In the genomic region with DNA sequence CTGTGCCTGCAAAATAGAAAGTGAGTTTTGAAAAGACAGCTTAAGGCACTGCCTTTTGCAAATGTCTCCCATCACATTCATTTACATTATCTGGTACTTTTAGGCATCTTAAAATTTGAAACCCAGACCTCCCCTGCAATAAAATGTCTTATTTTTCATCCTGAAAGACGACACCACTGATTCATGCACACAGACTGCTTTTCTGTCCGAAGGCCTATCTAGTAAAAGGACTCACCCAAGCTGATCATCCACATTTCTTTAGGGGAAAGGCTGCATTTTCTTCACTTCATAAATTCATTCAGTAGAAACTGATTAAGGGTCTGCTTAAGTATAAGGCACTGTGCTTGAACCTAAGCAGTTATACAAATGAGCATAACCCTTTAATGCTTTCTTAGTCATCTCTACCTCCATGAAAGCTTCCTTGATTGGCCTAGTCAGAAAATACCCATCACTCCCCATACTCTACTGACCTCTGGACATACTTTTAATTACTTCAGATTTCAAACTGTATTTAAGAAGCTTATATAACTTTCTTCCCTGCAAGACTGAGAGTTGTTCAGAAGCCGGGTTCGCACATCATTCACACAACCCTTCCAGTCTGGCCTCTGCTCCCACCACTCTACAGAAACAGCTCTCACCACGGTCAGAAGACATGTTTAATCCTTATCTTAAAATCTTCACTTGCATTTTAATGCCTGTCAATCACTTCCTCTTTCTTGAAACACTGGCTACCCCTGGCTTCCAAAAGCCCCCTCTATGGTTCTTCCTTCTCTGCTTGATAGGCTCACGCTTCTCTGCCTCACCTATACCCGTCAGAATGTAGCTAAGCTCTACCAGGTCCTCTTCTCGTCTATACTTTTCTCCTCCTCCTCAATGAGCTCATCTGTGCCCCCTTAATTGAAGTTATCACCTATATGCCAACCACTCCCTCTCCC, we compare ENCODE assay signal across 1 cellular context.
TF ChIP-seq lines count a peak whose summit lies in the region.

No MANE protein-coding gene starts in this region.

TF ChIP-seq in K562, 482 proteins besides CTCF, POLR2A, EP300 and RAD21 (continued from another document):
- TF ChIP-seq PBX2 (CRISPR knock-in tag; IDR thresholded peaks at IDR 0.05; ENCODE audit: low read depth) (peak; percentile 12; the same call in 1 of the 2 replicates), PBX2 (tag; conservative IDR thresholded peaks at IDR 0.05; ENCODE audit: low read depth) (no peak), KLF6 (CRISPR knock-in tag; IDR thresholded peaks at IDR 0.05; ENCODE audit: borderline replicate concordance) (no peak), GATAD2B (IDR thresholded peaks at IDR 0.05; ENCODE audit: borderline replicate concordance) (no peak)
- TF ChIP-seq, protein P1, sequence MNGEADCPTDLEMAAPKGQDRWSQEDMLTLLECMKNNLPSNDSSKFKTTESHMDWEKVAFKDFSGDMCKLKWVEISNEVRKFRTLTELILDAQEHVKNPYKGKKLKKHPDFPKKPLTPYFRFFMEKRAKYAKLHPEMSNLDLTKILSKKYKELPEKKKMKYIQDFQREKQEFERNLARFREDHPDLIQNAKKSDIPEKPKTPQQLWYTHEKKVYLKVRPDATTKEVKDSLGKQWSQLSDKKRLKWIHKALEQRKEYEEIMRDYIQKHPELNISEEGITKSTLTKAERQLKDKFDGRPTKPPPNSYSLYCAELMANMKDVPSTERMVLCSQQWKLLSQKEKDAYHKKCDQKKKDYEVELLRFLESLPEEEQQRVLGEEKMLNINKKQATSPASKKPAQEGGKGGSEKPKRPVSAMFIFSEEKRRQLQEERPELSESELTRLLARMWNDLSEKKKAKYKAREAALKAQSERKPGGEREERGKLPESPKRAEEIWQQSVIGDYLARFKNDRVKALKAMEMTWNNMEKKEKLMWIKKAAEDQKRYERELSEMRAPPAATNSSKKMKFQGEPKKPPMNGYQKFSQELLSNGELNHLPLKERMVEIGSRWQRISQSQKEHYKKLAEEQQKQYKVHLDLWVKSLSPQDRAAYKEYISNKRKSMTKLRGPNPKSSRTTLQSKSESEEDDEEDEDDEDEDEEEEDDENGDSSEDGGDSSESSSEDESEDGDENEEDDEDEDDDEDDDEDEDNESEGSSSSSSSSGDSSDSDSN (IDR thresholded peaks at IDR 0.05; ENCODE audit: borderline replicate concordance in 1 of 2, low read depth in 2 of 2, low read length in 2 of 2), result no peak
